Comparison of ENCODE assay signal across 8 cellular contexts in genomic region chr17:73474370-73474988, GRCh38.
DNase-seq lines count a peak whose midpoint lies in the region; ATAC-seq and TF ChIP-seq lines count a peak whose summit lies in the region.

No MANE protein-coding gene starts in this region.

- no peak for TF ChIP-seq CTCF in tibial artery (IDR thresholded peaks at IDR 0.05)

- H3K27me3 ChIP-seq in right cardiac atrium (ENCODE audit: control insufficient read depth, insufficient read depth) (no peaks in the 10 kb centered on the region), tibial artery (peaks cover 0 to 47% of the 10 kb centered on the region in 2 donors)

- intact Hi-C loops in right cardiac atrium (cut with DNase I): no loop called here
- intact Hi-C loops in tibial artery (cut with DNase I; ENCODE audit: low total_unique reads): no loop called here

- H3K36me3 ChIP-seq in tibial artery: no peaks in the 10 kb centered on the region

- peak; percentile 3 for DNase-seq in activated CD4-positive, alpha-beta T cell treated with anti-CD3 and anti-CD28 coated beads, Interleukin-2, amount 50 U/mL, for 1 hour
- no peak for DNase-seq in activated CD4-positive, alpha-beta T cell treated with anti-CD3 and anti-CD28 coated beads for 1 hour
- DNase-seq in SK-N-DZ (ENCODE audit: low spot score): peak; percentile 70
- DNase-seq in right cardiac atrium: peak; percentile 89 to 92 (median 90)
- peak; percentile 31 to 72 for DNase-seq in tibial artery
- no peak for DNase-seq in NCI-H2171 (lab: John Stamatoyannopoulos, UW)
- DNase-seq in activated CD8-positive, alpha-beta memory T cell treated with anti-CD3 and anti-CD28 coated beads, Interleukin-2, amount 10 ng/mL, durations not matched to agents 7 days and 5 days: no peak

- CTCF ChIA-PET in activated CD8-positive, alpha-beta memory T cell treated with anti-CD3 and anti-CD28 coated beads, Interleukin-2, amount 10 ng/mL, durations not matched to agents 7 days and 5 days (lab: Charles Lee): no interaction called here

- no peak overlapping the region for H3K4me3 Mint-ChIP-seq in activated CD8-positive, alpha-beta memory T cell treated with anti-CD3 and anti-CD28 coated beads, Interleukin-2, amount 10 ng/mL, durations not matched to agents 7 days and 5 days

- H3K27me3 Mint-ChIP-seq in activated CD8-positive, alpha-beta memory T cell treated with anti-CD3 and anti-CD28 coated beads, Interleukin-2, amount 10 ng/mL, durations not matched to agents 7 days and 5 days: peaks cover 7% of the 10 kb centered on the region

- H3K27ac Mint-ChIP-seq in activated CD8-positive, alpha-beta memory T cell treated with anti-CD3 and anti-CD28 coated beads, Interleukin-2, amount 10 ng/mL, durations not matched to agents 7 days and 5 days: no peak overlapping the region

- H3K27ac ChIP-seq in right cardiac atrium (ENCODE audit: low read length) (no peak overlapping the region), tibial artery (no peak overlapping the region)

- no peaks in the 10 kb centered on the region for H3K36me3 Mint-ChIP-seq in activated CD8-positive, alpha-beta memory T cell treated with anti-CD3 and anti-CD28 coated beads, Interleukin-2, amount 10 ng/mL, durations not matched to agents 7 days and 5 days

- 15% methylated on average over 12 of the region's 12 CpGs for WGBS in right cardiac atrium

- peaks cover 4% of the 10 kb centered on the region for H3K4me1 Mint-ChIP-seq in activated CD8-positive, alpha-beta memory T cell treated with anti-CD3 and anti-CD28 coated beads, Interleukin-2, amount 10 ng/mL, durations not matched to agents 7 days and 5 days

- no peak overlapping the region for H3K4me3 ChIP-seq in right cardiac atrium (ENCODE audit: low read length)
- H3K4me3 ChIP-seq in tibial artery: no peak overlapping the region

- H3K4me1 ChIP-seq in right cardiac atrium (ENCODE audit: control insufficient read depth, insufficient read depth, low read length): no peaks in the 10 kb centered on the region
- peaks cover 0 to 21% (median 10%) of the 10 kb centered on the region in 4 donors for H3K4me1 ChIP-seq in tibial artery

- ATAC-seq in right cardiac atrium (peak; percentile 71 to 91), GM21390 (IDR thresholded peaks at IDR 0.05; ENCODE audit: unreplicated experiment) (no peak)
- no peak for ATAC-seq in activated CD8-positive, alpha-beta memory T cell treated with anti-CD3 and anti-CD28 coated beads, Interleukin-2, amount 10 ng/mL, durations not matched to agents 7 days and 5 days

- H3K9me3 ChIP-seq in right cardiac atrium (ENCODE audit: control insufficient read depth, low read length): no peaks in the 10 kb centered on the region
- H3K9me3 ChIP-seq in tibial artery: no peaks in the 10 kb centered on the region

- no peaks in the 10 kb centered on the region for H3K9me3 Mint-ChIP-seq in activated CD8-positive, alpha-beta memory T cell treated with anti-CD3 and anti-CD28 coated beads, Interleukin-2, amount 10 ng/mL, durations not matched to agents 7 days and 5 days (ENCODE audit: low read depth)

Comparison
In these comparisons a context has a peak if more than half of its experiments do, and no peak if none do; other contexts are left out.
1. DNase-seq: peak in activated CD4-positive, alpha-beta T cell treated with anti-CD3 and anti-CD28 coated beads, Interleukin-2, amount 50 U/mL, for 1 hour (single experiment), SK-N-DZ (single experiment), right cardiac atrium (3 of 3) and tibial artery (2 of 2); none in activated CD4-positive, alpha-beta T cell treated with anti-CD3 and anti-CD28 coated beads for 1 hour (single experiment), NCI-H2171 (single experiment) and activated CD8-positive, alpha-beta memory T cell treated with anti-CD3 and anti-CD28 coated beads, Interleukin-2, amount 10 ng/mL, durations not matched to agents 7 days and 5 days (single experiment).
2. ATAC-seq: peak in right cardiac atrium (2 of 2); none in GM21390 (single experiment) and activated CD8-positive, alpha-beta memory T cell treated with anti-CD3 and anti-CD28 coated beads, Interleukin-2, amount 10 ng/mL, durations not matched to agents 7 days and 5 days (single experiment).